ENCODE assay signal across 1 cellular context in the genomic region with DNA sequence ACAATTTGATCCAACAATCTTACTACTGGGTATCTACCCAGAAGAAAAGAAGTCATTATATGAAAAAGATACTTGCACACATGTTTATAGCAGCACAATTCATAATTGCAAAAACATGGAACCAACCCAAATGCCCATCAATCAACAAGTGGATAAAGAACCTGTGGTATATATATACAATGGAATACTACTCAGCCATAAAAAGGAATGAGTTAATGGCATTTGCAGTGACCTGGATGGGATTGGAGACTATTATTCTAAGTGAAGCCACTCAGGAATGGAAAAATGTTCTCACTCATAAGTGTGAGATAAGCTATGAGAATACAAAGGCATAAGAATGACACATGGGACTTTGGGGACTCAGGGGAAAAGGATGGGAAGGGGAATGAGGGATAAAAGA. TPM values are rescaled to one million over a fixed set of nuclear protein-coding genes. Genes with fewer than 3 reads are reported as not detected.
"Had no signal": no experiment of that assay in that cellular context is flagged by ENCODE, and none has a peak within 500 bp of the region (broad histone marks: within the 10 kb centered on the region; RNA-seq: fewer than 3 reads in every experiment).

No MANE protein-coding gene starts in this region.

RNA-seq across cellular contexts. Expression of gene RGCC, which starts 47.3 kb away (rescaled TPM):
- total RNA-seq: cardiac muscle cell had no signal
- polyA plus RNA-seq: cardiac muscle cell had no signal
